Comparison of ENCODE assay signal across 27 cellular contexts in the genomic region with DNA sequence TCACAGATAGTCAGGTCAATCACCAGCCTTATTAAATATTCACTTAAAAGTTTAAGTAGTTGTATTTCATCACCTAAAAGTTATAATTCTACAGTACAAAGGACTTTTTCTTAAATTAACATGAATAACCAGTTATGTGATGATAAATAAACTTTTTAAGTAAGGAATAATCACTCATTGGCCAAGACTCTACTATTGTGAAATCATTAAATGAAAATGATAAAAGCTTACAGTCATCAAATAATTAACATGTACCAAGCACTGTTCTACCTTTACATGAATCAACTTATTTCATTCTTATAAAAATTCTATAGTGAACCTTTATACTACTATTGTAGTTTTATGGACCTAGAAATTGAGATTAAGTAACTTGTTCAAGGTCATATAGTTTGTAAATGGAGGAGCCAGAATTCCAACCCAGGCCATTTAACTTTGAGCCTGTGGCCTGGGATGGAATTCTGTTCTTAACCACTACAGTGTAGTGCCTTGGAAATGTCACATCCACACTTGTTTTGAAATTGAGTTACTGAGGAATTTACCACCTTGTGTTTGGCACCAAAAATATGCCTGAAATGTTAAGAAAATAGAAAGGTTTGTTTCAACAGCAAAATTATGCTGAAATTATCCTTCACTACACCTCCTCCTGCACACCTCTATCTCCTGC.
"Had no signal": no experiment of that assay in that cellular context is flagged by ENCODE, and none has a peak within 500 bp of the region (broad histone marks: within the 10 kb centered on the region; RNA-seq: fewer than 3 reads in every experiment).

No MANE protein-coding gene starts in this region.

- H3K27ac Mint-ChIP-seq: activated CD4-positive, alpha-beta memory T cell treated with anti-CD3 and anti-CD28 coated beads, Interleukin-2, amount 10 ng/mL, durations not matched to agents 7 days and 5 days; activated CD4-positive, alpha-beta T cell treated with anti-CD3 and anti-CD28 coated beads, Interleukin-2, amount 10 ng/mL, durations not matched to agents 24 days and 14 days; activated T-cell treated with anti-CD3 and anti-CD28 coated beads, Interleukin-2, amount 50 U/mL, for 24 hours; naive thymus-derived CD8-positive, alpha-beta T cell; stimulated activated naive B cell treated with anti-CD40 and anti-IgM and Interleukin-4, amounts not matched to agents 10 μg/mL and 1 μg/mL and 100 μg/mL, for 72 hours; T-helper 17 cell had no signal

- DNase-seq: activated CD4-positive, alpha-beta memory T cell treated with anti-CD3 and anti-CD28 coated beads, Interleukin-2, amount 10 ng/mL, durations not matched to agents 7 days and 5 days; activated CD4-positive, alpha-beta T cell treated with anti-CD3 and anti-CD28 coated beads, Interleukin-2, amount 10 ng/mL, durations not matched to agents 24 days and 14 days; activated CD4-positive, CD25-positive, alpha-beta regulatory T cell treated with anti-CD3 and anti-CD28 coated beads, Interleukin-2, amount 50 U/mL, for 72 hours; activated CD8-positive, alpha-beta memory T cell treated with anti-CD3 and anti-CD28 coated beads, Interleukin-2, amount 50 U/mL, for 48 hours; activated gamma-delta T cell; activated naive CD4-positive, alpha-beta T cell treated with anti-CD3 and anti-CD28 coated beads, Interleukin-2, amount 50 U/mL, for 16 hours; activated T-cell treated with anti-CD3 and anti-CD28 coated beads, Interleukin-2, amount 50 U/mL, for 24 hours; body of pancreas; heart left ventricle; hypothalamus; midbrain; naive thymus-derived CD8-positive, alpha-beta T cell; nucleus accumbens; pancreas; psoas muscle; stimulated activated CD4-positive, alpha-beta T cell treated with anti-CD3 and anti-CD28 coated beads, Interleukin-15, amount 100 ng/mL, for 24 hours; stimulated activated CD4-positive, alpha-beta T cell treated with anti-CD3 and anti-CD28 coated beads, Interleukin-2, amount 100 ng/mL, for 24 hours; stimulated activated naive B cell treated with anti-CD40 and anti-IgM and Interleukin-4, amounts not matched to agents 10 μg/mL and 1 μg/mL and 100 μg/mL, for 72 hours; T-helper 17 cell; T1000; WERI-Rb-1 had no signal

- H3K27ac ChIP-seq: body of pancreas, cardiac muscle cell, esophagus muscularis mucosa, foreskin keratinocyte, pancreas, psoas muscle, suprapubic skin, tibial nerve, WERI-Rb-1 had no signal

- H3K27me3 Mint-ChIP-seq: activated CD4-positive, alpha-beta memory T cell treated with anti-CD3 and anti-CD28 coated beads, Interleukin-2, amount 10 ng/mL, durations not matched to agents 7 days and 5 days; activated T-cell treated with anti-CD3 and anti-CD28 coated beads, Interleukin-2, amount 50 U/mL, for 24 hours; naive thymus-derived CD8-positive, alpha-beta T cell; stimulated activated naive B cell treated with anti-CD40 and anti-IgM and Interleukin-4, amounts not matched to agents 10 μg/mL and 1 μg/mL and 100 μg/mL, for 72 hours; T-helper 17 cell had no signal

- H3K4me1 ChIP-seq: body of pancreas, esophagus muscularis mucosa, foreskin keratinocyte, pancreas, psoas muscle, suprapubic skin, tibial nerve had no signal

- H3K4me3 ChIP-seq: body of pancreas, cardiac muscle cell, esophagus muscularis mucosa, heart left ventricle, pancreas, psoas muscle, suprapubic skin, tibial nerve had no signal

- H3K36me3 ChIP-seq: cardiac muscle cell, pancreas, suprapubic skin, WERI-Rb-1 had no signal

- H3K27me3 ChIP-seq: body of pancreas, cardiac muscle cell, esophagus muscularis mucosa, foreskin keratinocyte, heart left ventricle, pancreas, suprapubic skin, tibial nerve had no signal

- H3K9me3 ChIP-seq: body of pancreas, esophagus muscularis mucosa, heart left ventricle, pancreas, psoas muscle, suprapubic skin had no signal

- H3K4me3 Mint-ChIP-seq: activated CD4-positive, alpha-beta memory T cell treated with anti-CD3 and anti-CD28 coated beads, Interleukin-2, amount 10 ng/mL, durations not matched to agents 7 days and 5 days; activated CD4-positive, alpha-beta T cell treated with anti-CD3 and anti-CD28 coated beads, Interleukin-2, amount 10 ng/mL, durations not matched to agents 24 days and 14 days; activated T-cell treated with anti-CD3 and anti-CD28 coated beads, Interleukin-2, amount 50 U/mL, for 24 hours; naive thymus-derived CD8-positive, alpha-beta T cell; neural crest cell; stimulated activated naive B cell treated with anti-CD40 and anti-IgM and Interleukin-4, amounts not matched to agents 10 μg/mL and 1 μg/mL and 100 μg/mL, for 72 hours; T-helper 17 cell had no signal

- ATAC-seq: body of pancreas; heart left ventricle; naive thymus-derived CD8-positive, alpha-beta T cell; psoas muscle; stimulated activated naive B cell treated with anti-CD40 and anti-IgM and Interleukin-4, amounts not matched to agents 10 μg/mL and 1 μg/mL and 100 μg/mL, for 72 hours; T-helper 17 cell had no signal

- H3K4me1 Mint-ChIP-seq: activated CD4-positive, alpha-beta memory T cell treated with anti-CD3 and anti-CD28 coated beads, Interleukin-2, amount 10 ng/mL, durations not matched to agents 7 days and 5 days; activated CD4-positive, alpha-beta T cell treated with anti-CD3 and anti-CD28 coated beads, Interleukin-2, amount 10 ng/mL, durations not matched to agents 24 days and 14 days; naive thymus-derived CD8-positive, alpha-beta T cell; neural crest cell; T-helper 17 cell had no signal
